Comparison of ENCODE assay signal across 12 cellular contexts in genomic region chr1:202577381-202577780, GRCh38.
DNase-seq lines count a peak whose midpoint lies in the region; ATAC-seq and TF ChIP-seq lines count a peak whose summit lies in the region.
"Had no signal": no experiment of that assay in that cellular context is flagged by ENCODE, and none has a peak within 500 bp of the region (broad histone marks: within the 10 kb centered on the region; RNA-seq: fewer than 3 reads in every experiment).

No MANE protein-coding gene starts in this region.

- H3K9me3 Mint-ChIP-seq in endothelial cell (ENCODE audit: unreplicated experiment): no peaks in the 10 kb centered on the region
- H3K9me3 Mint-ChIP-seq in stimulated activated naive CD8-positive, alpha-beta T cell treated with anti-CD3 and anti-CD28 coated beads, Interleukin-15, amount 100 ng/mL, for 72 hours: no peaks in the 10 kb centered on the region
- H3K9me3 Mint-ChIP-seq: dendritic cell treated with granulocyte-macrophage colony-stimulating factor and Interleukin-4, amounts not matched to agents 40 ng/mL and 50 ng/mL, for 4 days had no signal

- dilution Hi-C loops in IMR-90 (cut with HindIII; ENCODE audit: low sequenced_read_pairs, unreplicated experiment): no loop called here

- peaks cover 0 to 4% of the 10 kb centered on the region in 2 experiments; a peak in 2 of 4 replicates for H3K79me1 ChIP-seq in IMR-90 (ENCODE audit: low read depth in 1 of 2, low read length in 2 of 2)

- H3K9me3 ChIP-seq in IMR-90 (ENCODE audit: control insufficient read depth, insufficient read depth, low read length) (no peaks in the 10 kb centered on the region), stomach smooth muscle (ENCODE audit: control insufficient read depth in 2 of 2, low read length in 2 of 2) (no peaks in the 10 kb centered on the region)
- no peaks in the 10 kb centered on the region for H3K9me3 ChIP-seq in effector memory CD4-positive, alpha-beta T cell (ENCODE audit: control insufficient read depth, low read length)

- peaks cover 40% of the 10 kb centered on the region for H3K4me1 ChIP-seq in IMR-90 (ENCODE audit: control insufficient read depth, insufficient read depth, low read length)
- H3K4me1 ChIP-seq in stomach smooth muscle (ENCODE audit: control insufficient read depth, insufficient read depth, low read length): peaks cover 68% of the 10 kb centered on the region
- no peaks in the 10 kb centered on the region for H3K4me1 ChIP-seq in effector memory CD4-positive, alpha-beta T cell (ENCODE audit: control insufficient read depth, insufficient read depth, low read length, poor library complexity, severe bottlenecking)

- peak overlapping the region; percentile 96 for H4K91ac ChIP-seq in IMR-90 (ENCODE audit: insufficient read depth, low read depth, low read length)

- peaks cover 3% of the 10 kb centered on the region for H3K27me3 Mint-ChIP-seq in endothelial cell (ENCODE audit: unreplicated experiment)
- no peaks in the 10 kb centered on the region for H3K27me3 Mint-ChIP-seq in stimulated activated naive CD8-positive, alpha-beta T cell treated with anti-CD3 and anti-CD28 coated beads, Interleukin-15, amount 100 ng/mL, for 72 hours

- in situ Hi-C loops in IMR-90 (cut with MboI; ENCODE audit: low sequenced_read_pairs) (no loop called here), brain microvascular endothelial cell (cut with HindIII; ENCODE audit: low pct_ligation_motif_present, low sequenced_read_pairs) (no loop called here)

- H3K56ac ChIP-seq in IMR-90 (ENCODE audit: extremely low read depth, insufficient read depth, low read length): peak overlapping the region; percentile 98

- TF ChIP-seq CTCF in IMR-90 (conservative IDR thresholded peaks at IDR 0.05; ENCODE audit: low read depth, low read length) (no peak), brain microvascular endothelial cell (IDR thresholded peaks at IDR 0.05; ENCODE audit: low read depth, low read length, missing control alignments) (no peak), endothelial cell (IDR thresholded peaks at IDR 0.05; ENCODE audit: unreplicated experiment) (no peak)

- no peak overlapping the region for H2AFZ ChIP-seq in IMR-90 (replicated peaks; ENCODE audit: low read length, poor library complexity)

- no peak for ATAC-seq in IMR-90 (ENCODE audit: low read depth)
- ATAC-seq in stimulated activated naive CD8-positive, alpha-beta T cell treated with anti-CD3 and anti-CD28 coated beads, Interleukin-15, amount 100 ng/mL, for 72 hours: no peak

- H3K23ac ChIP-seq in IMR-90 (ENCODE audit: low read depth, low read length): peak overlapping the region; percentile 91

- peak overlapping the region; percentile 58 for H3K4me2 ChIP-seq in IMR-90 (ENCODE audit: low read depth, low read length)

- peak overlapping the region; percentile 98 for H2BK120ac ChIP-seq in IMR-90 (ENCODE audit: low read depth, low read length)

- peak overlapping the region; percentile 94 for H2AK5ac ChIP-seq in IMR-90 (ENCODE audit: low read depth, low read length)

- POLR2A ChIA-PET in IMR-90 (lab: Charles Lee; ENCODE audit: unreplicated experiment): no interaction called here

- WGBS in IMR-90 (ENCODE audit: extremely low coverage in 2 of 2, insufficient read length in 1 of 2), 2 experiments: no CpG with 5 or more reads among the region's 2 CpGs

- H3K4me3 ChIP-seq in IMR-90 (ENCODE audit: insufficient read depth, low read depth, low read length): no peak overlapping the region
- no peak overlapping the region for H3K4me3 ChIP-seq in brain microvascular endothelial cell (ENCODE audit: low read depth, low read length)
- no peak overlapping the region for H3K4me3 ChIP-seq in stomach smooth muscle (ENCODE audit: low read length in 2 of 2)
- H3K4me3 ChIP-seq in effector memory CD4-positive, alpha-beta T cell (ENCODE audit: insufficient read depth, low read depth, low read length, poor library complexity, severe bottlenecking): no peak overlapping the region

- H3K4me1 Mint-ChIP-seq in endothelial cell (ENCODE audit: unreplicated experiment): peaks cover 4% of the 10 kb centered on the region
- no peaks in the 10 kb centered on the region for H3K4me1 Mint-ChIP-seq in stimulated activated naive CD8-positive, alpha-beta T cell treated with anti-CD3 and anti-CD28 coated beads, Interleukin-15, amount 100 ng/mL, for 72 hours

- H4K5ac ChIP-seq in IMR-90 (ENCODE audit: low read depth, low read length): peak overlapping the region; percentile 97

- peak overlapping the region; percentile 91 for H3K14ac ChIP-seq in IMR-90 (replicated peaks; ENCODE audit: low read depth, low read length)

- no peak for TF ChIP-seq POLR2A in IMR-90 (IDR thresholded peaks at IDR 0.05; ENCODE audit: low read depth, low read length)

- H2BK15ac ChIP-seq in IMR-90 (ENCODE audit: low read depth, low read length): peak overlapping the region; percentile 89

- TF ChIP-seq RAD21 in IMR-90 (IDR thresholded peaks at IDR 0.05; ENCODE audit: low read length): no peak

- CTCF ChIA-PET in IMR-90 (lab: Yijun Ruan, JAX): interaction anchor here (0.6 to 2.2 kb wide), 5 partner anchors 9 to 248 kb away, joined by 3 to 11 read pairs (median 8); no protein-coding TSS in a partner anchor

- H2BK20ac ChIP-seq in IMR-90 (ENCODE audit: low read depth, low read length): peak overlapping the region; percentile 97

- peak overlapping the region; percentile 99 for H3K4ac ChIP-seq in IMR-90 (ENCODE audit: low read depth, low read length)

- peaks cover 30% of the 10 kb centered on the region for H3K9me1 ChIP-seq in IMR-90 (ENCODE audit: insufficient read depth, low read length)

- no peak overlapping the region for H2AK9ac ChIP-seq in IMR-90 (replicated peaks; ENCODE audit: low read depth, low read length, poor library complexity)

- H3K27me3 ChIP-seq in IMR-90 (ENCODE audit: control insufficient read depth, insufficient read depth, low read length) (no peaks in the 10 kb centered on the region), brain microvascular endothelial cell (replicated peaks) (no peaks in the 10 kb centered on the region), stomach smooth muscle (ENCODE audit: control insufficient read depth in 1 of 2, insufficient read depth in 2 of 2, low read length in 2 of 2) (no peaks in the 10 kb centered on the region)
- no peaks in the 10 kb centered on the region for H3K27me3 ChIP-seq in effector memory CD4-positive, alpha-beta T cell (replicated peaks; ENCODE audit: control insufficient read depth, insufficient read depth, low read length, poor library complexity, severe bottlenecking)

- intact Hi-C loops in IMR-90 (cut with micrococcal nuclease): no loop called here

- no peak overlapping the region for H3K4me3 Mint-ChIP-seq in endothelial cell (ENCODE audit: unreplicated experiment)
- H3K4me3 Mint-ChIP-seq in stimulated activated naive CD8-positive, alpha-beta T cell treated with anti-CD3 and anti-CD28 coated beads, Interleukin-15, amount 100 ng/mL, for 72 hours: no peak overlapping the region
- H3K4me3 Mint-ChIP-seq: dendritic cell treated with granulocyte-macrophage colony-stimulating factor and Interleukin-4, amounts not matched to agents 40 ng/mL and 50 ng/mL, for 4 days had no signal

- H4K8ac ChIP-seq in IMR-90 (ENCODE audit: low read depth in 2 of 2, low read length in 2 of 2): peak overlapping the region; percentile 87 to 93

- no peaks in the 10 kb centered on the region for H3K36me3 Mint-ChIP-seq in endothelial cell (ENCODE audit: low read depth, unreplicated experiment)

- peak overlapping the region; percentile 99 for H3K18ac ChIP-seq in IMR-90 (ENCODE audit: low read depth, low read length)

- DNase-seq in IMR-90 (peak; percentile 60), brain microvascular endothelial cell (no peak), iris pigment epithelial cell (ENCODE audit: low read depth) (peak; percentile 59), endothelial cell (ENCODE audit: low spot score) (no peak), occipital lobe (lab: John Stamatoyannopoulos, UW) (no peak)
- DNase-seq in stimulated activated naive CD8-positive, alpha-beta T cell treated with anti-CD3 and anti-CD28 coated beads, Interleukin-15, amount 100 ng/mL, for 72 hours: no peak
- DNase-seq in effector memory CD4-positive, alpha-beta T cell: no peak
- DNase-seq: activated CD4-positive, alpha-beta T cell treated with anti-CD3 and anti-CD28 coated beads, Interleukin-2, amount 50 U/mL, for 4 hours; MM.1S; NCI-H510A had no signal

- no TSS peak for BruUV-seq in IMR-90 (replicated peaks; lab: Mats Ljungman, UMichigan)

- no peak overlapping the region for H3K27ac Mint-ChIP-seq in endothelial cell (ENCODE audit: unreplicated experiment)
- H3K27ac Mint-ChIP-seq in stimulated activated naive CD8-positive, alpha-beta T cell treated with anti-CD3 and anti-CD28 coated beads, Interleukin-15, amount 100 ng/mL, for 72 hours: no peak overlapping the region
- H3K27ac Mint-ChIP-seq: dendritic cell treated with granulocyte-macrophage colony-stimulating factor and Interleukin-4, amounts not matched to agents 40 ng/mL and 50 ng/mL, for 4 days had no signal

- H3K27ac ChIP-seq in IMR-90 (ENCODE audit: insufficient read depth, low read length) (peak overlapping the region; percentile 100), brain microvascular endothelial cell (peak overlapping the region; percentile 76), stomach smooth muscle (ENCODE audit: low read length) (peak overlapping the region; percentile 85)
- no peak overlapping the region for H3K27ac ChIP-seq in effector memory CD4-positive, alpha-beta T cell (ENCODE audit: insufficient read depth, low read length, poor library complexity, severe bottlenecking)

- H4K20me1 ChIP-seq in IMR-90 (ENCODE audit: insufficient read depth, low read length): no peaks in the 10 kb centered on the region

- H3K9ac ChIP-seq in IMR-90 (ENCODE audit: low read depth, low read length) (peak overlapping the region; percentile 97), stomach smooth muscle (ENCODE audit: low read length in 2 of 2) (peak overlapping the region in 1 of 2 donors; percentile 3)

- H3K36me3 ChIP-seq in IMR-90 (ENCODE audit: control insufficient read depth, insufficient read depth, low read length) (peaks cover 6% of the 10 kb centered on the region), brain microvascular endothelial cell (replicated peaks) (no peaks in the 10 kb centered on the region), stomach smooth muscle (ENCODE audit: control insufficient read depth in 2 of 2, insufficient read depth in 2 of 2, low read length in 2 of 2) (peaks cover 40 to 43% of the 10 kb centered on the region in 2 donors)
- peaks cover 3% of the 10 kb centered on the region for H3K36me3 ChIP-seq in effector memory CD4-positive, alpha-beta T cell (ENCODE audit: control insufficient read depth, insufficient read depth, low read length)

- peak overlapping the region; percentile 98 for H2BK5ac ChIP-seq in IMR-90 (ENCODE audit: low read depth, low read length, poor library complexity, severe bottlenecking)

TF ChIP-seq in IMR-90, 13 proteins besides CTCF, POLR2A, EP300 and RAD21:
- TF ChIP-seq MXI1 (IDR thresholded peaks at IDR 0.05; ENCODE audit: borderline replicate concordance, low read depth, low read length) (no peak), NFE2L2 (IDR thresholded peaks at IDR 0.05; ENCODE audit: low read depth, low read length) (no peak), CEBPB (IDR thresholded peaks at IDR 0.05; ENCODE audit: low read depth, low read length) (no peak), BHLHE40 (IDR thresholded peaks at IDR 0.05; ENCODE audit: low read depth, low read length) (no peak)

Comparison
In these comparisons a context has a peak if more than half of its experiments do, and no peak if none do; other contexts are left out.
1. DNase-seq: peak in IMR-90 (single experiment) and iris pigment epithelial cell (single experiment); none in brain microvascular endothelial cell (single experiment), endothelial cell (single experiment), occipital lobe (single experiment), stimulated activated naive CD8-positive, alpha-beta T cell treated with anti-CD3 and anti-CD28 coated beads, Interleukin-15, amount 100 ng/mL, for 72 hours (0 of 2) and effector memory CD4-positive, alpha-beta T cell (0 of 3).